In the genomic region with DNA sequence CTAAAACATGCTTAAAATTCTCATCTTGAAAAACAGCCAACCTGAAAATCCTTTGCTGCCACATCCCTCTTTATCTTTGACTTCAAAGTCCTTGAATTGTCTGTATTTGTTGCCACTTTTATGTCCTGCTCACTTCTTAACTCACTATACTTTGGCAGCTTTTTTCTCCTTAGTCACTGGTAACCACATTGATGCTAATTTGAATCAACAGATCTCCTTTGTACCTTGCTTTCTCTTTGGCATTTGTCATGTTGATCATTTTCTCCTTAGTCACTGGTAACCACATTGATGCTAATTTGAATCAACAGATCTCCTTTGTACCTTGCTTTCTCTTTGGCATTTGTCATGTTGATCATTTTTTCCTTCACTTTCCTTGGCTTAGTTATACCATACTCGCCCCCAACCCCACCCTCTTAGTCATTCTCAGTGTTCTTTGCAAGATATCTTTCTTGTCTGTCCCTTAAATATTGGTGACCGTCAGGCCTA, we compare ENCODE assay signal across 8 cellular contexts. TPM values are rescaled to one million over a fixed set of nuclear protein-coding genes. Genes with fewer than 3 reads are reported as not detected.
DNase-seq lines count a peak whose midpoint lies in the region; ATAC-seq and TF ChIP-seq lines count a peak whose summit lies in the region.
"Not testable (repeated sequence)": the region's sequence is repeated elsewhere in the genome, so short reads cannot be mapped to it uniquely, and the experiment has no call there.

No MANE protein-coding gene starts in this region.

- H3K27ac ChIP-seq in iPS DF 6.9 (ENCODE audit: low read length) = peak overlapping the region; percentile 42

- not testable (repeated sequence) for H3K27me3 Mint-ChIP-seq in activated B cell treated with CpG ODN at 0.5 μM for 24 hours; activated naive CD8-positive, alpha-beta T cell

- POLR2A ChIA-PET in activated B cell treated with CpG ODN at 0.5 μM for 24 hours (lab: Charles Lee) = interaction anchor here (0.7 to 2.7 kb wide), 2 partner anchors 8 to 24 kb away, joined by 3 to 14 read pairs; partner anchors contain the start of gene DMXL1

- intact Hi-C loops in activated B cell treated with CpG ODN at 0.5 μM for 24 hours (cut with micrococcal nuclease) = not testable (repeated sequence)

- no CpG with 5 or more reads among the region's 2 CpGs for WGBS in iPS DF 6.9 (ENCODE audit: insufficient coverage, insufficient read length)

- peak; percentile 41 for ATAC-seq in GM19395 (IDR thresholded peaks at IDR 0.05; ENCODE audit: unreplicated experiment)
- ATAC-seq in HG02852 (IDR thresholded peaks at IDR 0.05; ENCODE audit: unreplicated experiment) = peak; percentile 45
- ATAC-seq in activated B cell treated with CpG ODN at 0.5 μM for 24 hours (ENCODE audit: low read depth) = peak; percentile 41

- not testable (repeated sequence) for TF ChIP-seq CTCF in activated B cell treated with CpG ODN at 0.5 μM for 24 hours (IDR thresholded peaks at IDR 0.05)

- not testable (repeated sequence) for H3K4me3 ChIP-seq in iPS DF 6.9 (ENCODE audit: low read length)

- H3K4me3 Mint-ChIP-seq in activated B cell treated with CpG ODN at 0.5 μM for 24 hours = not testable (repeated sequence)
- peak overlapping the region; percentile 69 for H3K4me3 Mint-ChIP-seq in activated naive CD8-positive, alpha-beta T cell

- not testable (repeated sequence) for H3K27me3 ChIP-seq in iPS DF 6.9 (ENCODE audit: control insufficient read depth, insufficient read depth, low read length)

- H3K9me3 ChIP-seq in iPS DF 6.9 (ENCODE audit: control insufficient read depth, insufficient read depth, low read length) = not testable (repeated sequence)

- H3K4me1 Mint-ChIP-seq in activated B cell treated with CpG ODN at 0.5 μM for 24 hours = peaks cover 81% of the 10 kb centered on the region
- peaks cover 47% of the 10 kb centered on the region for H3K4me1 Mint-ChIP-seq in activated naive CD8-positive, alpha-beta T cell (ENCODE audit: low read depth)

- not testable (repeated sequence) for H3K36me3 ChIP-seq in iPS DF 6.9 (ENCODE audit: control insufficient read depth, insufficient read depth, low read length)

- CTCF ChIA-PET in activated B cell treated with CpG ODN at 0.5 μM for 24 hours (lab: Charles Lee) = interaction anchor here (0.7 to 1.1 kb wide), 3 partner anchors 12 to 92 kb away, joined by 3 to 5 read pairs (median 3); partner anchors contain the start of gene DTWD2

- DNase-seq in Daoy (ENCODE audit: low read depth) (peak; percentile 6), HT1080 (ENCODE audit: low read depth) (peak; percentile 52), iPS DF 6.9 (ENCODE audit: low read depth, low spot score) (peak; percentile 29)
- DNase-seq in activated B cell treated with CpG ODN at 0.5 μM for 24 hours = not testable (repeated sequence)
- peak; percentile 21 to 37 for DNase-seq in stimulated activated CD4-positive, alpha-beta T cell treated with anti-CD3 and anti-CD28 coated beads, Interleukin-2, amount 100 ng/mL, for 48 hours

- H3K36me3 Mint-ChIP-seq in activated B cell treated with CpG ODN at 0.5 μM for 24 hours (ENCODE audit: low read depth) = peaks cover 20% of the 10 kb centered on the region
- peaks cover 16% of the 10 kb centered on the region for H3K36me3 Mint-ChIP-seq in activated naive CD8-positive, alpha-beta T cell

- not testable (repeated sequence) for H3K9me3 Mint-ChIP-seq in activated B cell treated with CpG ODN at 0.5 μM for 24 hours; activated naive CD8-positive, alpha-beta T cell (ENCODE audit: low read depth)

- peak overlapping the region; percentile 67 for H3K27ac Mint-ChIP-seq in activated B cell treated with CpG ODN at 0.5 μM for 24 hours
- H3K27ac Mint-ChIP-seq in activated naive CD8-positive, alpha-beta T cell = peak overlapping the region; percentile 86

- H3K4me1 ChIP-seq in iPS DF 6.9 (ENCODE audit: control insufficient read depth, insufficient read depth, low read length) = not testable (repeated sequence)

RNA-seq across cellular contexts. Expression of gene DMXL1, which starts 8.6 kb away (rescaled TPM):
- 23.6 and 29.0 TPM in 2 replicates for total RNA-seq in Daoy (2014; rRNA removed; shearing (Covaris generic))
- total RNA-seq in HT1080 (2014; rRNA removed; shearing (Covaris generic)) = 10.9 and 14.8 TPM in 2 replicates
- 7.5 and 10.7 TPM in 2 replicates for polyA plus RNA-seq in HT1080 (2015; cell fraction: cytosol; rRNA removed)
- 23.2 and 31.6 TPM in 2 replicates for polyA plus RNA-seq in HT1080 (2015; cell fraction: nucleus; rRNA removed)
- 66.8 and 76.9 TPM in 2 replicates for total RNA-seq in activated B cell treated with CpG ODN at 0.5 μM for 24 hours
